In genomic region chr4:15345134-15345533, GRCh38 we compare ENCODE assay signal across 14 cellular contexts.
DNase-seq lines count a peak whose midpoint lies in the region; ATAC-seq and TF ChIP-seq lines count a peak whose summit lies in the region.
"Had no signal": no experiment of that assay in that cellular context is flagged by ENCODE, and none has a peak within 500 bp of the region (broad histone marks: within the 10 kb centered on the region; RNA-seq: fewer than 3 reads in every experiment).

No MANE protein-coding gene starts in this region.

- H3K4ac ChIP-seq in mesenchymal stem cell (ENCODE audit: low read depth in 1 of 2, low read length in 2 of 2) = peak overlapping the region in 1 of 2 experiments; percentile 52

- no peaks in the 10 kb centered on the region for H3K79me1 ChIP-seq in mesenchymal stem cell (replicated peaks; ENCODE audit: low read length, poor library complexity, severe bottlenecking)

- H3K4me3 Mint-ChIP-seq in stimulated activated naive B cell treated with anti-CD40 and anti-IgM and Interleukin-4, amounts not matched to agents 10 μg/mL and 1 μg/mL and 100 μg/mL, for 72 hours = no peak overlapping the region
- H3K4me3 Mint-ChIP-seq: CD14-positive monocyte; CD8-positive, alpha-beta T cell had no signal

- H3K4me2 ChIP-seq in mesenchymal stem cell (ENCODE audit: low read length, poor library complexity, severe bottlenecking) (no peak overlapping the region), parathyroid adenoma (ENCODE audit: low read length) (no peak overlapping the region)
- H3K4me2 ChIP-seq: A549 had no signal

- H3K9me3 Mint-ChIP-seq in stimulated activated naive B cell treated with anti-CD40 and anti-IgM and Interleukin-4, amounts not matched to agents 10 μg/mL and 1 μg/mL and 100 μg/mL, for 72 hours = no peaks in the 10 kb centered on the region
- H3K9me3 Mint-ChIP-seq: CD8-positive, alpha-beta T cell had no signal

- no peak overlapping the region for H2BK5ac ChIP-seq in mesenchymal stem cell (ENCODE audit: low read depth, low read length, poor library complexity, severe bottlenecking)

- H3K36me3 Mint-ChIP-seq in stimulated activated naive B cell treated with anti-CD40 and anti-IgM and Interleukin-4, amounts not matched to agents 10 μg/mL and 1 μg/mL and 100 μg/mL, for 72 hours = peaks cover 0 to 1% of the 10 kb centered on the region in 2 donors
- H3K36me3 Mint-ChIP-seq: CD14-positive monocyte; CD8-positive, alpha-beta T cell had no signal

- no peak overlapping the region for H3K27ac Mint-ChIP-seq in stimulated activated naive B cell treated with anti-CD40 and anti-IgM and Interleukin-4, amounts not matched to agents 10 μg/mL and 1 μg/mL and 100 μg/mL, for 72 hours
- H3K27ac Mint-ChIP-seq: CD14-positive monocyte; CD8-positive, alpha-beta T cell had no signal

- no peak overlapping the region for H3K23ac ChIP-seq in mesenchymal stem cell (ENCODE audit: low read length in 2 of 2)

- H3K18ac ChIP-seq in mesenchymal stem cell (ENCODE audit: low read depth in 1 of 2, low read length in 2 of 2) = peak overlapping the region in 1 of 2 experiments; percentile 46

- H3K27ac ChIP-seq in mesenchymal stem cell (ENCODE audit: low read length, poor library complexity, severe bottlenecking) (no peak overlapping the region), parathyroid adenoma (peak overlapping the region; percentile 16)
- H3K27ac ChIP-seq: A549 had no signal

- no peak for ATAC-seq in GM18520 (IDR thresholded peaks at IDR 0.05; ENCODE audit: unreplicated experiment)
- ATAC-seq in stimulated activated naive B cell treated with anti-CD40 and anti-IgM and Interleukin-4, amounts not matched to agents 10 μg/mL and 1 μg/mL and 100 μg/mL, for 72 hours (replicated peaks) = no peak
- ATAC-seq: A549; CD8-positive, alpha-beta T cell; HepG2 had no signal

- no peak overlapping the region for H2BK120ac ChIP-seq in mesenchymal stem cell (ENCODE audit: low read depth, low read length)

- H2BK12ac ChIP-seq in mesenchymal stem cell (ENCODE audit: low read length in 2 of 2) = peak overlapping the region in 1 of 2 experiments; percentile 37

- H3K9me3 ChIP-seq in NT2/D1 (ENCODE audit: insufficient read depth, low read length) (no peaks in the 10 kb centered on the region), mesenchymal stem cell (ENCODE audit: control insufficient read depth, low read length) (no peaks in the 10 kb centered on the region), parathyroid adenoma (ENCODE audit: control insufficient read depth, low read length) (no peaks in the 10 kb centered on the region)
- H3K9me3 ChIP-seq: A549 had no signal

- H2AFZ ChIP-seq in mesenchymal stem cell (ENCODE audit: low read depth, low read length) (no peak overlapping the region), parathyroid adenoma (peak overlapping the region; percentile 25)

- H3K79me2 ChIP-seq in parathyroid adenoma = no peaks in the 10 kb centered on the region

- DNase-seq in NT2/D1 (ENCODE audit: low read depth, low spot score) (peak; percentile 18), mesenchymal stem cell (no peak), NCI-H1436 treated with DMSO at 0.1 percent for 48 hours (lab: John Stamatoyannopoulos, UW) (no peak)
- no peak for DNase-seq in stimulated activated naive B cell treated with anti-CD40 and anti-IgM and Interleukin-4, amounts not matched to agents 10 μg/mL and 1 μg/mL and 100 μg/mL, for 72 hours
- DNase-seq: CD8-positive, alpha-beta T cell; COR-L47; DMS153; DND-41; GF-D8 had no signal

- no peaks in the 10 kb centered on the region for H3K27me3 Mint-ChIP-seq in stimulated activated naive B cell treated with anti-CD40 and anti-IgM and Interleukin-4, amounts not matched to agents 10 μg/mL and 1 μg/mL and 100 μg/mL, for 72 hours

- H3K9ac ChIP-seq in NT2/D1 (ENCODE audit: insufficient read length, low read depth) = no peak overlapping the region
- H3K9ac ChIP-seq in mesenchymal stem cell (ENCODE audit: low read length) = no peak overlapping the region
- H3K9ac ChIP-seq in parathyroid adenoma = no peak overlapping the region

- WGBS in mesenchymal stem cell = 70% methylated on average over 3 of the region's 3 CpGs

- no peak for TF ChIP-seq CTCF in parathyroid adenoma (IDR thresholded peaks at IDR 0.05)

- H3K36me3 ChIP-seq in NT2/D1 (ENCODE audit: insufficient read depth, insufficient read length, low read length) (no peaks in the 10 kb centered on the region), mesenchymal stem cell (ENCODE audit: control insufficient read depth in 1 of 2, insufficient read depth in 2 of 2, low read depth in 1 of 2, low read length in 2 of 2) (no peaks in the 10 kb centered on the region), parathyroid adenoma (ENCODE audit: control insufficient read depth, insufficient read depth, low read length) (no peaks in the 10 kb centered on the region)

- H4K8ac ChIP-seq in mesenchymal stem cell (ENCODE audit: low read length) = no peak overlapping the region

- H3K27me3 ChIP-seq in NT2/D1 (ENCODE audit: insufficient read depth, insufficient read length) (no peaks in the 10 kb centered on the region), mesenchymal stem cell (ENCODE audit: control insufficient read depth in 1 of 2, insufficient read depth in 1 of 2, low read length in 2 of 2) (peaks cover 0 to 11% of the 10 kb centered on the region in 2 experiments), parathyroid adenoma (ENCODE audit: control insufficient read depth, insufficient read depth, low read length) (no peaks in the 10 kb centered on the region)

- H2AK5ac ChIP-seq in mesenchymal stem cell (ENCODE audit: low read length, severe bottlenecking) = peak overlapping the region; percentile 60

- H2BK15ac ChIP-seq in mesenchymal stem cell (ENCODE audit: low read depth, poor library complexity, severe bottlenecking) = peak overlapping the region; percentile 71

- H3K14ac ChIP-seq in mesenchymal stem cell (ENCODE audit: low read length in 2 of 2) = peak overlapping the region in 1 of 2 experiments; percentile 61

- H3K4me1 ChIP-seq in NT2/D1 (ENCODE audit: insufficient read depth, insufficient read length) (no peaks in the 10 kb centered on the region), mesenchymal stem cell (ENCODE audit: control insufficient read depth, insufficient read depth, low read depth, low read length) (peaks cover 10% of the 10 kb centered on the region), parathyroid adenoma (peaks cover 12% of the 10 kb centered on the region)
- H3K4me1 ChIP-seq: A549 had no signal

- H3K4me3 ChIP-seq in NT2/D1 (ENCODE audit: insufficient read length, low read depth) (no peak overlapping the region), mesenchymal stem cell (ENCODE audit: insufficient read depth in 1 of 2, low read depth in 1 of 2, low read length in 2 of 2) (no peak overlapping the region), parathyroid adenoma (ENCODE audit: low read depth, low read length) (no peak overlapping the region)
- H3K4me3 ChIP-seq: A549 had no signal

- peak overlapping the region; percentile 10 for H4K91ac ChIP-seq in mesenchymal stem cell (ENCODE audit: low read length)

- H3K4me1 Mint-ChIP-seq in stimulated activated naive B cell treated with anti-CD40 and anti-IgM and Interleukin-4, amounts not matched to agents 10 μg/mL and 1 μg/mL and 100 μg/mL, for 72 hours = peaks cover 11 to 23% of the 10 kb centered on the region in 2 donors
